8 cellular contexts compared by ENCODE assay signal in the genomic region with DNA sequence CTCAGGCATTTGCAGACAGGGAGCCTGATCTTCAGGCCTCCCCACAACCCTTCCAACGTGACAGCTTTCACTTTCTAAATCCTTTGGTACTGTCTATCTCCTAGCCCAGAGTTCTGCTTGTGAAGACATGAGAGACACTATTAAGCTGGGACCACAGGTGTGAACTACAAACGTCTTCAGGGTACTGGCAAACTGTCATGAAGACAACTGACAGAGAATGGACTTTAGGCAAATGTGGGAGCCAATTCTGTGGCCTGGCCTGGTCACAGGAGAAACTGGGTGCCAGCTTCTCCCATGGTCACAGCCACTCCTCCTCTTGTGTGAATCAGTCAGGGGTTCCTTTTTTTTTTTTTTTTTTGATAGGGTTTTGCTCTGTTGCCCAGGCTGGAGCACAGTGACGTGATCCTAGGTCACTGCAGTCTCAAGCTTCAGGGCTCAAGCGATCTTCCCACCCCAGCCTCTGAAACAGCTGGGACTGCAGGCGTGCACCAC. TPM values are rescaled to one million over a fixed set of nuclear protein-coding genes. Genes with fewer than 3 reads are reported as not detected.
DNase-seq lines count a peak whose midpoint lies in the region; ATAC-seq and TF ChIP-seq lines count a peak whose summit lies in the region.

No MANE protein-coding gene starts in this region.

- peaks cover 52 to 56% of the 10 kb centered on the region in 2 donors for H3K36me3 Mint-ChIP-seq in CD4-positive, alpha-beta memory T cell
- peaks cover 43% of the 10 kb centered on the region for H3K36me3 Mint-ChIP-seq in HFFc6 (ENCODE audit: low read depth)

- H3K4me1 Mint-ChIP-seq in CD4-positive, alpha-beta memory T cell: peaks cover 57 to 91% (median 76%) of the 10 kb centered on the region in 4 donors
- H3K4me1 Mint-ChIP-seq in HFFc6 (ENCODE audit: low read depth): no peaks in the 10 kb centered on the region

- H3K9me3 ChIP-seq in CD4-positive, alpha-beta memory T cell (ENCODE audit: control insufficient read depth in 1 of 2, low read length in 2 of 2): no peaks in the 10 kb centered on the region

- H3K27ac Mint-ChIP-seq in CD4-positive, alpha-beta memory T cell: peak overlapping the region; percentile 86 to 98 (median 96)
- no peak overlapping the region for H3K27ac Mint-ChIP-seq in HFFc6

- H3K27ac ChIP-seq in CD4-positive, alpha-beta memory T cell (ENCODE audit: low read depth, low read length): peak overlapping the region; percentile 63

- H3K9me3 Mint-ChIP-seq in CD4-positive, alpha-beta memory T cell: no peaks in the 10 kb centered on the region
- no peaks in the 10 kb centered on the region for H3K9me3 Mint-ChIP-seq in HFFc6

- H3K27me3 ChIP-seq in CD4-positive, alpha-beta memory T cell (ENCODE audit: insufficient read depth, low read length): no peaks in the 10 kb centered on the region

- CTCF ChIA-PET in CD4-positive, alpha-beta memory T cell (lab: Charles Lee; ENCODE audit: partially characterized antibody): interaction anchor here (0.8 to 3.1 kb wide), 4 partner anchors 10 to 83 kb away, joined by 3 to 24 read pairs (median 8); a partner anchor contains a TSS

- H3K4me3 ChIP-seq in CD4-positive, alpha-beta memory T cell (ENCODE audit: low read length in 2 of 2): no peak overlapping the region

- H3K4me3 Mint-ChIP-seq in CD4-positive, alpha-beta memory T cell: peak overlapping the region; percentile 17 to 84 (median 62)
- H3K4me3 Mint-ChIP-seq in HFFc6: no peak overlapping the region

- POLR2A ChIA-PET in CD4-positive, alpha-beta memory T cell (lab: Charles Lee; ENCODE audit: partially characterized antibody): interaction anchor here (0.7 to 18.2 kb wide), 10 partner anchors 9 to 203 kb away, joined by 3 to 412 read pairs (median 6); a partner anchor contains a TSS

- peak; percentile 52 for ATAC-seq in GM19438 (IDR thresholded peaks at IDR 0.05; ENCODE audit: low read depth, unreplicated experiment)
- peak; percentile 53 for ATAC-seq in HG03457 (IDR thresholded peaks at IDR 0.05; ENCODE audit: unreplicated experiment)

- intact Hi-C loops in CD4-positive, alpha-beta memory T cell (cut with micrococcal nuclease): loop anchor here (1.0 kb wide), 1 partner anchor 10 kb away; no protein-coding TSS in a partner anchor
- intact Hi-C loops in head of caudate nucleus (cut with DNase I): no loop called here

- DNase-seq in CD4-positive, alpha-beta memory T cell: peak; percentile 63 to 76 (median 67)
- DNase-seq in central memory CD4-positive, alpha-beta T cell: peak; percentile 65
- DNase-seq in HCEC 1CT: no peak
- DNase-seq in head of caudate nucleus: no peak
- no peak for DNase-seq in activated gamma-delta T cell treated with Interleukin-2 at 50 U/mL for 16 hours
- DNase-seq in HFFc6: no peak

- peaks cover 88% of the 10 kb centered on the region for H3K4me1 ChIP-seq in CD4-positive, alpha-beta memory T cell (ENCODE audit: insufficient read depth, low read length)

- peaks cover 10% of the 10 kb centered on the region for H3K36me3 ChIP-seq in CD4-positive, alpha-beta memory T cell (ENCODE audit: insufficient read depth, low read length)

- no peaks in the 10 kb centered on the region for H3K27me3 Mint-ChIP-seq in CD4-positive, alpha-beta memory T cell
- no peaks in the 10 kb centered on the region for H3K27me3 Mint-ChIP-seq in HFFc6 (ENCODE audit: insufficient read depth)

- TF ChIP-seq CTCF in HFFc6 (IDR thresholded peaks at IDR 0.05): no peak

RNA-seq across cellular contexts. Expression of a gene that starts 10.4 kb away (rescaled TPM):
- total RNA-seq in CD4-positive, alpha-beta memory T cell: 10 to 100 TPM; 86.1 to 86.2 TPM
- polyA plus RNA-seq in CD4-positive, alpha-beta memory T cell: 10 to 100 TPM; 41.4 to 84.7 TPM
- total RNA-seq in HFFc6 (2021; fragmentation: NEBNext Ultra II Directional; extraction: Animal tissue kit (Norgen Biotek cat#: 25700)): 10 to 100 TPM; 34.6 to 38.2 (median 36.0) TPM

RNA-seq across cellular contexts. Expression of a gene that starts 52.1 kb away (rescaled TPM):
- 10 to 100 TPM; 22.1 to 23.2 TPM for total RNA-seq in CD4-positive, alpha-beta memory T cell
- polyA plus RNA-seq in CD4-positive, alpha-beta memory T cell: 10 to 100 TPM; 34.6 to 55.3 TPM
- total RNA-seq in HFFc6 (2021; fragmentation: NEBNext Ultra II Directional; extraction: Animal tissue kit (Norgen Biotek cat#: 25700)): 100 to 1,000 TPM in 4 of 6 experiments, 10 to 100 TPM in 2; 82.4 to 103 (median 101) TPM

Comparison
In these comparisons a context has a peak if more than half of its experiments do, and no peak if none do; other contexts are left out.
1. DNase-seq: peak in CD4-positive, alpha-beta memory T cell (5 of 5) and central memory CD4-positive, alpha-beta T cell (single experiment); none in HCEC 1CT (single experiment), head of caudate nucleus (0 of 42), activated gamma-delta T cell treated with Interleukin-2 at 50 U/mL for 16 hours (single experiment) and HFFc6 (single experiment).